40 cellular contexts compared by ENCODE assay signal in the genomic region with DNA sequence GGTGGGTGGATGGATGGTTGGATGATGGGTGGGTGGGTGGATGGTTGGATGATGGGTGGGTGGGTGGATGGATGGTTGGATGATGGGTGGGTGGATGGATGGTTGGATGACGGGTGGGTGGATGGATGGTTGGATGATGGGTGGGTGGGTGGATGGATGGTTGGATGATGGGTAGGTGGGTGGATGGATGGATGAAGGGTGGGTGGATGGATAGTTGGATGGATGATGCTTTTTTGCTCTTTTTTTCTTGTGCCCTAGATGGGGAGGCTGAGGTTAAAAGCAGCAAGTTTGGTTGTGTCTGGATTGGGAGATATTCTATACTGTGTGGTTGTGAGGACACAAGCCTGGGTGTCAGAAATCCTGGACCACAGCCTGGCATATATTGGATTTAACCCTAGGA. TPM values are rescaled to one million over a fixed set of nuclear protein-coding genes. Genes with fewer than 3 reads are reported as not detected.
"Had no signal": no experiment of that assay in that cellular context is flagged by ENCODE, and none has a peak within 500 bp of the region (broad histone marks: within the 10 kb centered on the region; RNA-seq: fewer than 3 reads in every experiment).

No MANE protein-coding gene starts in this region.

- H3K27ac ChIP-seq: adrenal gland, ascending aorta, body of pancreas, brain microvascular endothelial cell, breast epithelium, cardiac muscle cell had no signal

- H3K36me3 ChIP-seq: adrenal gland, ascending aorta, brain microvascular endothelial cell, breast epithelium, cardiac muscle cell had no signal

- H3K36me3 Mint-ChIP-seq: activated naive CD4-positive, alpha-beta T cell treated with anti-CD3 and anti-CD28 coated beads, Interleukin-2, amount 10 ng/mL, durations not matched to agents 7 days and 5 days; activated naive CD4-positive, alpha-beta T cell treated with anti-CD3 and anti-CD28 coated beads, Interleukin-2, amount 50 U/mL, for 72 hours; activated naive CD8-positive, alpha-beta T cell; brain had no signal

- H3K4me3 ChIP-seq: adrenal gland, ascending aorta, body of pancreas, breast epithelium, cardiac muscle cell had no signal

- H3K9me3 ChIP-seq: adrenal gland, ascending aorta, body of pancreas, breast epithelium had no signal

- H3K4me3 Mint-ChIP-seq: activated naive CD4-positive, alpha-beta T cell treated with anti-CD3 and anti-CD28 coated beads for 36 hours; activated naive CD4-positive, alpha-beta T cell treated with anti-CD3 and anti-CD28 coated beads, Interleukin-2, amount 10 ng/mL, durations not matched to agents 7 days and 5 days; activated naive CD8-positive, alpha-beta T cell; activated naive CD8-positive, alpha-beta T cell treated with anti-CD3 and anti-CD28 coated beads for 36 hours; activated naive CD8-positive, alpha-beta T cell treated with anti-CD3 and anti-CD28 coated beads, Interleukin-2, amount 10 ng/mL, durations not matched to agents 7 days and 5 days; activated naive CD8-positive, alpha-beta T cell treated with anti-CD3 and anti-CD28 coated beads, Interleukin-2, amount 50 U/mL, for 24 hours; activated T-cell treated with anti-CD3 and anti-CD28 coated beads, Interleukin-2, amount 50 U/mL, for 24 hours; activated T-cell treated with anti-CD3 and anti-CD28 coated beads, Interleukin-2, amount 50 U/mL, for 4 hours; activated T-cell treated with anti-CD3 and anti-CD28 coated beads, Interleukin-2, amount 50 U/mL, for 72 hours; activated T-helper 1 cell treated with anti-CD3 and anti-CD28 coated beads, Interleukin-12 subunit alpha, Interleukin-12 subunit beta, Interleukin-2, Interleukin-4 antibody, amounts not matched to agents 30 ng/mL and 10 ng/mL and 1 ng/mL, durations not matched to agents 14 hours and 24 hours and 36 hours; activated T-helper 17 cell treated with anti-CD3 and anti-CD28 coated beads, Interleukin-2, amount 50 U/mL, for 72 hours; central memory CD8-positive, alpha-beta T cell had no signal

- H3K9me3 Mint-ChIP-seq: activated naive CD8-positive, alpha-beta T cell treated with anti-CD3 and anti-CD28 coated beads for 36 hours; activated T-cell treated with anti-CD3 and anti-CD28 coated beads, Interleukin-2, amount 50 U/mL, for 4 hours; central memory CD8-positive, alpha-beta T cell had no signal

- DNase-seq: activated effector memory CD4-positive, alpha-beta T cell treated with anti-CD3 and anti-CD28 coated beads, Interleukin-2, amount 50 U/mL, for 16 hours; activated effector memory CD4-positive, alpha-beta T cell treated with Interleukin-2 at 50 U/mL for 16 hours; activated gamma-delta T cell; activated gamma-delta T cell treated with Interleukin-2 at 50 U/mL for 16 hours; activated naive CD4-positive, alpha-beta T cell; activated naive CD4-positive, alpha-beta T cell treated with anti-CD3 and anti-CD28 coated beads for 36 hours; activated naive CD4-positive, alpha-beta T cell treated with anti-CD3 and anti-CD28 coated beads, Interleukin-2, amount 10 ng/mL, durations not matched to agents 7 days and 5 days; activated naive CD4-positive, alpha-beta T cell treated with Interleukin-2 at 50 U/mL for 16 hours; activated naive CD8-positive, alpha-beta T cell treated with anti-CD3 and anti-CD28 coated beads for 36 hours; activated naive CD8-positive, alpha-beta T cell treated with anti-CD3 and anti-CD28 coated beads, Interleukin-2, amount 10 ng/mL, durations not matched to agents 7 days and 5 days; activated naive CD8-positive, alpha-beta T cell treated with anti-CD3 and anti-CD28 coated beads, Interleukin-2, amount 50 U/mL, for 24 hours; activated T-cell treated with anti-CD3 and anti-CD28 coated beads for 4 hours; activated T-cell treated with anti-CD3 and anti-CD28 coated beads, Interleukin-2, amount 50 U/mL, for 1 hour; activated T-cell treated with anti-CD3 and anti-CD28 coated beads, Interleukin-2, amount 50 U/mL, for 24 hours; activated T-cell treated with anti-CD3 and anti-CD28 coated beads, Interleukin-2, amount 50 U/mL, for 4 hours; activated T-cell treated with anti-CD3 and anti-CD28 coated beads, Interleukin-2, amount 50 U/mL, for 48 hours; activated T-cell treated with anti-CD3 and anti-CD28 coated beads, Interleukin-2, amount 50 U/mL, for 72 hours; adrenal gland; amniotic stem cell; amygdala; anterior cingulate cortex; aorta; body of pancreas; brain microvascular endothelial cell; caudate nucleus; central memory CD4-positive, alpha-beta T cell; cerebellar nuclear complex had no signal

- H3K27me3 Mint-ChIP-seq: activated naive CD8-positive, alpha-beta T cell; activated naive CD8-positive, alpha-beta T cell treated with anti-CD3 and anti-CD28 coated beads for 36 hours; activated naive CD8-positive, alpha-beta T cell treated with anti-CD3 and anti-CD28 coated beads, Interleukin-2, amount 10 ng/mL, durations not matched to agents 7 days and 5 days; activated naive CD8-positive, alpha-beta T cell treated with anti-CD3 and anti-CD28 coated beads, Interleukin-2, amount 50 U/mL, for 24 hours; activated T-cell treated with anti-CD3 and anti-CD28 coated beads, Interleukin-2, amount 50 U/mL, for 24 hours; activated T-helper 17 cell treated with anti-CD3 and anti-CD28 coated beads, Interleukin-2, amount 50 U/mL, for 72 hours; brain; central memory CD8-positive, alpha-beta T cell had no signal

- ATAC-seq: activated naive CD4-positive, alpha-beta T cell treated with anti-CD3 and anti-CD28 coated beads, Interleukin-2, amount 50 U/mL, for 72 hours; activated naive CD8-positive, alpha-beta T cell treated with anti-CD3 and anti-CD28 coated beads, Interleukin-2, amount 50 U/mL, for 24 hours; activated T-cell treated with anti-CD3 and anti-CD28 coated beads, Interleukin-2, amount 50 U/mL, for 4 hours; activated T-cell treated with anti-CD3 and anti-CD28 coated beads, Interleukin-2, amount 50 U/mL, for 72 hours; activated T-helper 17 cell treated with anti-CD3 and anti-CD28 coated beads, Interleukin-2, amount 50 U/mL, for 72 hours; body of pancreas had no signal

- H3K4me1 Mint-ChIP-seq: brain had no signal

- H3K4me1 ChIP-seq: breast epithelium had no signal

- H3K27ac Mint-ChIP-seq: activated naive CD4-positive, alpha-beta T cell treated with anti-CD3 and anti-CD28 coated beads for 36 hours; activated naive CD4-positive, alpha-beta T cell treated with anti-CD3 and anti-CD28 coated beads, Interleukin-2, amount 10 ng/mL, durations not matched to agents 7 days and 5 days; activated naive CD4-positive, alpha-beta T cell treated with anti-CD3 and anti-CD28 coated beads, Interleukin-2, amount 50 U/mL, for 72 hours; activated naive CD8-positive, alpha-beta T cell; activated naive CD8-positive, alpha-beta T cell treated with anti-CD3 and anti-CD28 coated beads for 36 hours; activated naive CD8-positive, alpha-beta T cell treated with anti-CD3 and anti-CD28 coated beads, Interleukin-2, amount 50 U/mL, for 24 hours; activated T-cell treated with anti-CD3 and anti-CD28 coated beads, Interleukin-2, amount 50 U/mL, for 24 hours; activated T-cell treated with anti-CD3 and anti-CD28 coated beads, Interleukin-2, amount 50 U/mL, for 72 hours; activated T-helper 2 cell treated with anti-CD3 and anti-CD28 coated beads, Interferon-gamma antibody, Interleukin-2, Interleukin-4, amounts not matched to agents 10 μg/mL and 5 μg/mL and 100 μg/mL, durations not matched to agents 14 hours and 24 hours and 36 hours; brain had no signal

RNA-seq across cellular contexts. Expression of gene LCN12, which starts 5.4 kb away (rescaled TPM):
- total RNA-seq: ascending aorta, astrocyte, bronchial epithelial cell had no signal

RNA-seq across cellular contexts. Expression of gene C8G, which starts 12.4 kb away (rescaled TPM):
- total RNA-seq: body of pancreas, breast epithelium, cerebellum had no signal

RNA-seq across cellular contexts. Expression of gene PTGDS, which starts 19.8 kb away (rescaled TPM):
- total RNA-seq: activated naive CD4-positive, alpha-beta T cell treated with anti-CD3 and anti-CD28 coated beads for 36 hours; activated naive CD4-positive, alpha-beta T cell treated with anti-CD3 and anti-CD28 coated beads, Interleukin-2, amount 50 U/mL, for 72 hours; activated naive CD8-positive, alpha-beta T cell treated with anti-CD3 and anti-CD28 coated beads for 36 hours; activated T-cell treated with anti-CD3 and anti-CD28 coated beads, Interleukin-2, amount 50 U/mL, for 72 hours; activated T-helper 2 cell treated with anti-CD3 and anti-CD28 coated beads, Interferon-gamma antibody, Interleukin-2, Interleukin-4, amounts not matched to agents 10 μg/mL and 5 μg/mL and 100 μg/mL, durations not matched to agents 14 hours and 24 hours and 36 hours had no signal

RNA-seq across cellular contexts. Expression of gene LCNL1, which starts 25.3 kb away (rescaled TPM):
- total RNA-seq: activated naive CD4-positive, alpha-beta T cell treated with anti-CD3 and anti-CD28 coated beads for 36 hours; activated naive CD4-positive, alpha-beta T cell treated with anti-CD3 and anti-CD28 coated beads, Interleukin-2, amount 50 U/mL, for 72 hours; activated naive CD8-positive, alpha-beta T cell treated with anti-CD3 and anti-CD28 coated beads for 36 hours; activated T-cell treated with anti-CD3 and anti-CD28 coated beads, Interleukin-2, amount 50 U/mL, for 4 hours; activated T-cell treated with anti-CD3 and anti-CD28 coated beads, Interleukin-2, amount 50 U/mL, for 72 hours; activated T-helper 1 cell treated with anti-CD3 and anti-CD28 coated beads, Interleukin-12 subunit alpha, Interleukin-12 subunit beta, Interleukin-2, Interleukin-4 antibody, amounts not matched to agents 30 ng/mL and 10 ng/mL and 1 ng/mL, durations not matched to agents 14 hours and 24 hours and 36 hours; activated T-helper 2 cell treated with anti-CD3 and anti-CD28 coated beads, Interferon-gamma antibody, Interleukin-2, Interleukin-4, amounts not matched to agents 10 μg/mL and 5 μg/mL and 100 μg/mL, durations not matched to agents 14 hours and 24 hours and 36 hours; ascending aorta; body of pancreas; bronchial epithelial cell had no signal
- polyA plus RNA-seq: cardiac muscle cell had no signal
